In the genomic region with DNA sequence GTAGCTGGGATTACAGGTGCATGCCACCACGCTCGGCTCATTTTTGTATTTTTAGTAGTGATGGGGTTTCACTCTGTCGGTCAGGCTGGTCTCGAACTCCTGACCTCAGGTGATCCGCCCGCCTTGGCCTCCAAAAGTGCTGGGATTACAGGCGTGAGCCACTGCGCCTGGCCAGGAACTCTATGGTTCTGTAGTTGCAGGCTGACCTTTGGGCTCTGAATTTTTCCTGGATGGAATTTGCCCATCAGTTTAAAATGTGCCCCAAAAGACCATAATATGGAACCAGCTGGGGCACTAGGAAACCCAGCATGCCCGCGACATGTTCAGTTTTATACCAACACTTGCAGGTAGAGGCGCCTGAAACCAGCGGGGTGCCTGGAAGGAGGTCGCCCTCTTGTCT, we compare ENCODE assay signal across 11 cellular contexts. TPM values are rescaled to one million over a fixed set of nuclear protein-coding genes. Genes with fewer than 3 reads are reported as not detected.
"Had no signal": no experiment of that assay in that cellular context is flagged by ENCODE, and none has a peak within 500 bp of the region (broad histone marks: within the 10 kb centered on the region; RNA-seq: fewer than 3 reads in every experiment).

No MANE protein-coding gene starts in this region.

- H3K4me3 ChIP-seq: GM23248, HAP-1, K562 had no signal

- ATAC-seq: HCT116, K562 had no signal

- H3K36me3 ChIP-seq: HAP-1 had no signal

- H3K9me3 Mint-ChIP-seq: HFFc6 had no signal

- H3K27ac Mint-ChIP-seq: HFFc6 had no signal

- FAIRE-seq: K562 had no signal

- DNase-seq: GM23248, GOT3, H7, HFFc6, IMR-90, KG1 had no signal

- H3K4me3 Mint-ChIP-seq: HFFc6 had no signal

- H3K27ac ChIP-seq: GM23248, HL-60 had no signal

RNA-seq across cellular contexts. Expression of a gene that starts 32.1 kb away (rescaled TPM):
- total RNA-seq: H4 had no signal
